Comparison of ENCODE assay signal across 7 cellular contexts in genomic region chr11:112025682-112026081, GRCh38. TPM values are rescaled to one million over a fixed set of nuclear protein-coding genes. Genes with fewer than 3 reads are reported as not detected.
DNase-seq lines count a peak whose midpoint lies in the region; ATAC-seq and TF ChIP-seq lines count a peak whose summit lies in the region.

No MANE protein-coding gene starts in this region.

- H3K4me3 ChIP-seq in cardiac muscle cell = peak overlapping the region; percentile 59

- H3K36me3 ChIP-seq in cardiac muscle cell = peaks cover 34% of the 10 kb centered on the region

- no peaks in the 10 kb centered on the region for H3K27me3 Mint-ChIP-seq in activated CD8-positive, alpha-beta T cell treated with anti-CD3 and anti-CD28 coated beads, Interleukin-2, amount 10 ng/mL, durations not matched to agents 7 days and 5 days (ENCODE audit: low read depth)
- peaks cover 8% of the 10 kb centered on the region for H3K27me3 Mint-ChIP-seq in progenitor cell of endocrine pancreas

- no peaks in the 10 kb centered on the region for H3K9me3 ChIP-seq in cardiac muscle cell (ENCODE audit: low read depth)

- peak overlapping the region; percentile 99 for H3K4me3 Mint-ChIP-seq in activated CD8-positive, alpha-beta T cell treated with anti-CD3 and anti-CD28 coated beads, Interleukin-2, amount 10 ng/mL, durations not matched to agents 7 days and 5 days
- H3K4me3 Mint-ChIP-seq in progenitor cell of endocrine pancreas (ENCODE audit: low read depth) = peak overlapping the region; percentile 95

- peak overlapping the region; percentile 99 for H3K27ac Mint-ChIP-seq in activated CD8-positive, alpha-beta T cell treated with anti-CD3 and anti-CD28 coated beads, Interleukin-2, amount 10 ng/mL, durations not matched to agents 7 days and 5 days
- H3K27ac Mint-ChIP-seq in progenitor cell of endocrine pancreas = peak overlapping the region; percentile 99

- ATAC-seq in HG03064 (IDR thresholded peaks at IDR 0.05; ENCODE audit: low read depth, unreplicated experiment) (peak; percentile 1), GM21529 (IDR thresholded peaks at IDR 0.05; ENCODE audit: unreplicated experiment) (no peak)
- ATAC-seq in activated CD8-positive, alpha-beta T cell treated with anti-CD3 and anti-CD28 coated beads, Interleukin-2, amount 10 ng/mL, durations not matched to agents 7 days and 5 days = peak; percentile 2

- no peaks in the 10 kb centered on the region for H3K27me3 ChIP-seq in cardiac muscle cell

- H3K27ac ChIP-seq in cardiac muscle cell = peak overlapping the region; percentile 90

- H3K4me1 Mint-ChIP-seq in activated CD8-positive, alpha-beta T cell treated with anti-CD3 and anti-CD28 coated beads, Interleukin-2, amount 10 ng/mL, durations not matched to agents 7 days and 5 days (ENCODE audit: low read depth) = peaks cover 24% of the 10 kb centered on the region
- peaks cover 26% of the 10 kb centered on the region for H3K4me1 Mint-ChIP-seq in progenitor cell of endocrine pancreas (ENCODE audit: low read depth)

- H3K4me1 ChIP-seq in cardiac muscle cell (ENCODE audit: low read depth) = peaks cover 26% of the 10 kb centered on the region

- H3K36me3 Mint-ChIP-seq in activated CD8-positive, alpha-beta T cell treated with anti-CD3 and anti-CD28 coated beads, Interleukin-2, amount 10 ng/mL, durations not matched to agents 7 days and 5 days (ENCODE audit: low read depth) = peaks cover 32% of the 10 kb centered on the region
- peaks cover 12% of the 10 kb centered on the region for H3K36me3 Mint-ChIP-seq in progenitor cell of endocrine pancreas (ENCODE audit: insufficient read depth)

- TF ChIP-seq CTCF in GM10266 (IDR thresholded peaks at IDR 0.05; ENCODE audit: control insufficient read depth, insufficient read depth, low read depth, missing control alignments) (no peak), cardiac muscle cell (IDR thresholded peaks at IDR 0.05; ENCODE audit: low read depth, low read length) (no peak), progenitor cell of endocrine pancreas (IDR thresholded peaks at IDR 0.05; ENCODE audit: unreplicated experiment) (no peak)

- no peaks in the 10 kb centered on the region for H3K9me3 Mint-ChIP-seq in activated CD8-positive, alpha-beta T cell treated with anti-CD3 and anti-CD28 coated beads, Interleukin-2, amount 10 ng/mL, durations not matched to agents 7 days and 5 days (ENCODE audit: insufficient read depth)
- H3K9me3 Mint-ChIP-seq in progenitor cell of endocrine pancreas (ENCODE audit: low read depth) = no peaks in the 10 kb centered on the region

- DNase-seq in GM10266 (ENCODE audit: extremely low spot score) (peak; percentile 33), cardiac muscle cell (ENCODE audit: low read depth in 1 of 2, low spot score in 1 of 2) (peak in 1 of 2 donors; percentile 18), progenitor cell of endocrine pancreas (ENCODE audit: low spot score, unreplicated experiment) (no peak), NCI-H226 (no peak)
- DNase-seq in activated CD8-positive, alpha-beta T cell treated with anti-CD3 and anti-CD28 coated beads, Interleukin-2, amount 10 ng/mL, durations not matched to agents 7 days and 5 days = peak; percentile 23

- CTCF ChIA-PET in activated CD8-positive, alpha-beta T cell treated with anti-CD3 and anti-CD28 coated beads, Interleukin-2, amount 10 ng/mL, durations not matched to agents 7 days and 5 days (lab: Charles Lee) = interaction anchor here (0.5 to 0.6 kb wide), 2 partner anchors 11 to 57 kb away, joined by 3 read pairs; no protein-coding TSS in a partner anchor

- POLR2A ChIA-PET in activated CD8-positive, alpha-beta T cell treated with anti-CD3 and anti-CD28 coated beads, Interleukin-2, amount 10 ng/mL, durations not matched to agents 7 days and 5 days (lab: Charles Lee) = no interaction called here

RNA-seq across cellular contexts. Expression of gene DLAT, which starts 0.5 kb away (rescaled TPM):
- 10 to 100 TPM; 35.4 to 36.7 TPM for total RNA-seq in activated CD8-positive, alpha-beta T cell treated with anti-CD3 and anti-CD28 coated beads, Interleukin-2, amount 10 ng/mL, durations not matched to agents 7 days and 5 days
- 70.6 and 77.9 TPM in 2 replicates for total RNA-seq in cardiac muscle cell
- polyA plus RNA-seq in cardiac muscle cell = 94.7 and 110 TPM in 2 replicates
- total RNA-seq in progenitor cell of endocrine pancreas = 36.7 and 38.7 TPM in 2 replicates

RNA-seq across cellular contexts. Expression of gene PIH1D2, which starts 48.1 kb away (rescaled TPM):
- under 1 TPM; 0.24 to 0.76 TPM for total RNA-seq in activated CD8-positive, alpha-beta T cell treated with anti-CD3 and anti-CD28 coated beads, Interleukin-2, amount 10 ng/mL, durations not matched to agents 7 days and 5 days
- total RNA-seq in cardiac muscle cell (1.3 and 2.4 TPM in 2 replicates), progenitor cell of endocrine pancreas (4.9 and 6.2 TPM in 2 replicates)
- polyA plus RNA-seq in cardiac muscle cell = 0.36 and 5.9 TPM in 2 replicates

RNA-seq across cellular contexts. Expression of gene NKAPD1, which starts 48.4 kb away (rescaled TPM):
- 10 to 100 TPM; 17.1 to 22.9 TPM for total RNA-seq in activated CD8-positive, alpha-beta T cell treated with anti-CD3 and anti-CD28 coated beads, Interleukin-2, amount 10 ng/mL, durations not matched to agents 7 days and 5 days
- 15.0 and 19.6 TPM in 2 replicates for total RNA-seq in cardiac muscle cell
- polyA plus RNA-seq in cardiac muscle cell = 12.8 and 16.2 TPM in 2 replicates
- total RNA-seq in progenitor cell of endocrine pancreas = 27.2 and 29.6 TPM in 2 replicates

Comparison
In these comparisons a context has a peak if more than half of its experiments do, and no peak if none do; other contexts are left out.
1. DNase-seq: peak in GM10266 (single experiment) and activated CD8-positive, alpha-beta T cell treated with anti-CD3 and anti-CD28 coated beads, Interleukin-2, amount 10 ng/mL, durations not matched to agents 7 days and 5 days (single experiment); none in progenitor cell of endocrine pancreas (single experiment) and NCI-H226 (single experiment).